36 cellular contexts compared by ENCODE assay signal in genomic region chr4:161881370-161881769, GRCh38.
"Had no signal": no experiment of that assay in that cellular context is flagged by ENCODE, and none has a peak within 500 bp of the region (broad histone marks: within the 10 kb centered on the region; RNA-seq: fewer than 3 reads in every experiment).

No MANE protein-coding gene starts in this region.

- ATAC-seq: activated CD4-positive, alpha-beta T cell treated with anti-CD3 and anti-CD28 coated beads for 36 hours; activated CD8-positive, alpha-beta memory T cell treated with anti-CD3 and anti-CD28 coated beads, Interleukin-2, amount 10 ng/mL, durations not matched to agents 7 days and 5 days; activated CD8-positive, alpha-beta T cell treated with anti-CD3 and anti-CD28 coated beads, Interleukin-2, amount 10 ng/mL, durations not matched to agents 7 days and 5 days; activated naive CD4-positive, alpha-beta T cell treated with anti-CD3 and anti-CD28 coated beads, Interleukin-2, amount 50 U/mL, for 72 hours; esophagus mucosa; heart left ventricle; T-helper 17 cell had no signal

- H3K9me3 Mint-ChIP-seq: activated CD4-positive, alpha-beta T cell treated with anti-CD3 and anti-CD28 coated beads, Interleukin-2, amount 10 ng/mL, durations not matched to agents 24 days and 14 days; activated naive CD8-positive, alpha-beta T cell treated with anti-CD3 and anti-CD28 coated beads, Interleukin-2, amount 10 ng/mL, durations not matched to agents 7 days and 5 days; activated T-helper 1 cell treated with anti-CD3 and anti-CD28 coated beads, Interleukin-12 subunit alpha, Interleukin-12 subunit beta, Interleukin-2, Interleukin-4 antibody, amounts not matched to agents 30 ng/mL and 10 ng/mL and 1 ng/mL, durations not matched to agents 14 hours and 24 hours and 36 hours; dendritic cell treated with granulocyte-macrophage colony-stimulating factor and Interleukin-4, amounts not matched to agents 40 ng/mL and 50 ng/mL, for 4 days; endodermal cell had no signal

- H3K27ac Mint-ChIP-seq: activated CD4-positive, alpha-beta memory T cell treated with anti-CD3 and anti-CD28 coated beads for 36 hours; activated CD4-positive, alpha-beta T cell treated with anti-CD3 and anti-CD28 coated beads for 36 hours; activated CD4-positive, alpha-beta T cell treated with anti-CD3 and anti-CD28 coated beads, Interleukin-2, amount 10 ng/mL, durations not matched to agents 24 days and 14 days; activated CD8-positive, alpha-beta memory T cell treated with anti-CD3 and anti-CD28 coated beads, Interleukin-2, amount 10 ng/mL, durations not matched to agents 7 days and 5 days; activated CD8-positive, alpha-beta T cell treated with anti-CD3 and anti-CD28 coated beads, Interleukin-2, amount 10 ng/mL, durations not matched to agents 7 days and 5 days; activated naive CD4-positive, alpha-beta T cell treated with anti-CD3 and anti-CD28 coated beads, Interleukin-2, amount 10 ng/mL, durations not matched to agents 7 days and 5 days; activated naive CD4-positive, alpha-beta T cell treated with anti-CD3 and anti-CD28 coated beads, Interleukin-2, amount 50 U/mL, for 72 hours; activated naive CD8-positive, alpha-beta T cell treated with anti-CD3 and anti-CD28 coated beads, Interleukin-2, amount 10 ng/mL, durations not matched to agents 7 days and 5 days; activated T-helper 1 cell treated with anti-CD3 and anti-CD28 coated beads, Interleukin-12 subunit alpha, Interleukin-12 subunit beta, Interleukin-2, Interleukin-4 antibody, amounts not matched to agents 30 ng/mL and 10 ng/mL and 1 ng/mL, durations not matched to agents 14 hours and 24 hours and 36 hours; activated T-helper 2 cell treated with anti-CD3 and anti-CD28 coated beads, Interferon-gamma antibody, Interleukin-2, Interleukin-4, amounts not matched to agents 10 μg/mL and 5 μg/mL and 100 μg/mL, durations not matched to agents 14 hours and 24 hours and 36 hours; dendritic cell treated with granulocyte-macrophage colony-stimulating factor and Interleukin-4, amounts not matched to agents 40 ng/mL and 50 ng/mL, for 4 days; endodermal cell; T-helper 17 cell; T-helper 2 cell treated with Interferon-gamma antibody and Interleukin-4, amounts not matched to agents 5 μg/mL and 100 μg/mL, for 36 hours had no signal

- H3K36me3 ChIP-seq: brain microvascular endothelial cell, heart left ventricle had no signal

- H3K27me3 ChIP-seq: brain microvascular endothelial cell, dorsolateral prefrontal cortex, heart left ventricle had no signal

- H3K27ac ChIP-seq: brain microvascular endothelial cell, coronary artery, dorsolateral prefrontal cortex, heart left ventricle had no signal

- H3K4me1 Mint-ChIP-seq: activated CD4-positive, alpha-beta T cell treated with anti-CD3 and anti-CD28 coated beads for 36 hours; activated CD4-positive, alpha-beta T cell treated with anti-CD3 and anti-CD28 coated beads, Interleukin-2, amount 10 ng/mL, durations not matched to agents 24 days and 14 days; activated CD8-positive, alpha-beta memory T cell treated with anti-CD3 and anti-CD28 coated beads, Interleukin-2, amount 10 ng/mL, durations not matched to agents 7 days and 5 days; activated naive CD4-positive, alpha-beta T cell treated with anti-CD3 and anti-CD28 coated beads, Interleukin-2, amount 10 ng/mL, durations not matched to agents 7 days and 5 days; activated naive CD8-positive, alpha-beta T cell treated with anti-CD3 and anti-CD28 coated beads, Interleukin-2, amount 10 ng/mL, durations not matched to agents 7 days and 5 days; central memory CD8-positive, alpha-beta T cell; T-helper 17 cell had no signal

- H3K4me3 ChIP-seq: coronary artery, dorsolateral prefrontal cortex, heart left ventricle had no signal

- H3K4me1 ChIP-seq: heart left ventricle had no signal

- H3K4me3 Mint-ChIP-seq: activated CD4-positive, alpha-beta memory T cell treated with anti-CD3 and anti-CD28 coated beads for 36 hours; activated CD4-positive, alpha-beta T cell treated with anti-CD3 and anti-CD28 coated beads for 36 hours; activated CD4-positive, alpha-beta T cell treated with anti-CD3 and anti-CD28 coated beads, Interleukin-2, amount 10 ng/mL, durations not matched to agents 24 days and 14 days; activated CD8-positive, alpha-beta memory T cell treated with anti-CD3 and anti-CD28 coated beads, Interleukin-2, amount 10 ng/mL, durations not matched to agents 7 days and 5 days; activated CD8-positive, alpha-beta T cell treated with anti-CD3 and anti-CD28 coated beads, Interleukin-2, amount 10 ng/mL, durations not matched to agents 7 days and 5 days; activated naive CD4-positive, alpha-beta T cell treated with anti-CD3 and anti-CD28 coated beads, Interleukin-2, amount 10 ng/mL, durations not matched to agents 7 days and 5 days; activated naive CD8-positive, alpha-beta T cell treated with anti-CD3 and anti-CD28 coated beads, Interleukin-2, amount 10 ng/mL, durations not matched to agents 7 days and 5 days; activated T-helper 1 cell treated with anti-CD3 and anti-CD28 coated beads, Interleukin-12 subunit alpha, Interleukin-12 subunit beta, Interleukin-2, Interleukin-4 antibody, amounts not matched to agents 30 ng/mL and 10 ng/mL and 1 ng/mL, durations not matched to agents 14 hours and 24 hours and 36 hours; central memory CD8-positive, alpha-beta T cell; dendritic cell treated with granulocyte-macrophage colony-stimulating factor and Interleukin-4, amounts not matched to agents 40 ng/mL and 50 ng/mL, for 4 days; endodermal cell; T-helper 17 cell; T-helper 2 cell treated with Interferon-gamma antibody and Interleukin-4, amounts not matched to agents 5 μg/mL and 100 μg/mL, for 36 hours had no signal

- FAIRE-seq: astrocyte, bronchial epithelial cell had no signal

- DNase-seq: activated CD4-positive, alpha-beta memory T cell treated with anti-CD3 and anti-CD28 coated beads for 36 hours; activated CD4-positive, alpha-beta T cell treated with anti-CD3 and anti-CD28 coated beads for 36 hours; activated CD4-positive, alpha-beta T cell treated with anti-CD3 and anti-CD28 coated beads, Interleukin-2, amount 10 ng/mL, durations not matched to agents 24 days and 14 days; activated CD4-positive, CD25-positive, alpha-beta regulatory T cell; activated CD4-positive, CD25-positive, alpha-beta regulatory T cell treated with anti-CD3 and anti-CD28 coated beads, Interleukin-2, amount 50 U/mL, for 72 hours; activated CD8-positive, alpha-beta memory T cell treated with anti-CD3 and anti-CD28 coated beads, Interleukin-2, amount 10 ng/mL, durations not matched to agents 7 days and 5 days; activated CD8-positive, alpha-beta memory T cell treated with anti-CD3 and anti-CD28 coated beads, Interleukin-2, amount 50 U/mL, for 4 hours; activated CD8-positive, alpha-beta T cell treated with anti-CD3 and anti-CD28 coated beads, Interleukin-2, amount 10 ng/mL, durations not matched to agents 7 days and 5 days; activated effector memory CD4-positive, alpha-beta T cell treated with anti-CD3 and anti-CD28 coated beads, Interleukin-2, amount 50 U/mL, for 16 hours; activated naive CD4-positive, alpha-beta T cell; activated naive CD4-positive, alpha-beta T cell treated with anti-CD3 and anti-CD28 coated beads, Interleukin-2, amount 10 ng/mL, durations not matched to agents 7 days and 5 days; activated naive CD8-positive, alpha-beta T cell treated with anti-CD3 and anti-CD28 coated beads, Interleukin-2, amount 10 ng/mL, durations not matched to agents 7 days and 5 days; activated T-cell treated with anti-CD3 and anti-CD28 coated beads, Interleukin-2, amount 50 U/mL, for 1 hour; activated T-cell treated with anti-CD3 and anti-CD28 coated beads, Interleukin-2, amount 50 U/mL, for 48 hours; amniotic stem cell; anterior cingulate cortex; brain microvascular endothelial cell; dorsolateral prefrontal cortex; effector memory CD4-positive, alpha-beta T cell; endodermal cell; foreskin fibroblast; glutamatergic neuron; heart left ventricle; T-helper 1 cell; T-helper 17 cell; T1000 had no signal

- H3K9me3 ChIP-seq: heart left ventricle had no signal

- H3K36me3 Mint-ChIP-seq: activated CD4-positive, alpha-beta memory T cell treated with anti-CD3 and anti-CD28 coated beads for 36 hours; activated CD8-positive, alpha-beta memory T cell treated with anti-CD3 and anti-CD28 coated beads, Interleukin-2, amount 10 ng/mL, durations not matched to agents 7 days and 5 days; activated naive CD4-positive, alpha-beta T cell treated with anti-CD3 and anti-CD28 coated beads, Interleukin-2, amount 10 ng/mL, durations not matched to agents 7 days and 5 days; activated naive CD4-positive, alpha-beta T cell treated with anti-CD3 and anti-CD28 coated beads, Interleukin-2, amount 50 U/mL, for 72 hours; activated naive CD8-positive, alpha-beta T cell treated with anti-CD3 and anti-CD28 coated beads, Interleukin-2, amount 10 ng/mL, durations not matched to agents 7 days and 5 days had no signal

- H3K27me3 Mint-ChIP-seq: activated CD4-positive, alpha-beta memory T cell treated with anti-CD3 and anti-CD28 coated beads for 36 hours; activated CD4-positive, alpha-beta T cell treated with anti-CD3 and anti-CD28 coated beads for 36 hours; activated CD4-positive, alpha-beta T cell treated with anti-CD3 and anti-CD28 coated beads, Interleukin-2, amount 10 ng/mL, durations not matched to agents 24 days and 14 days; activated CD8-positive, alpha-beta memory T cell treated with anti-CD3 and anti-CD28 coated beads, Interleukin-2, amount 10 ng/mL, durations not matched to agents 7 days and 5 days; activated naive CD4-positive, alpha-beta T cell treated with anti-CD3 and anti-CD28 coated beads, Interleukin-2, amount 10 ng/mL, durations not matched to agents 7 days and 5 days; activated naive CD8-positive, alpha-beta T cell treated with anti-CD3 and anti-CD28 coated beads, Interleukin-2, amount 10 ng/mL, durations not matched to agents 7 days and 5 days; central memory CD8-positive, alpha-beta T cell; dendritic cell treated with granulocyte-macrophage colony-stimulating factor and Interleukin-4, amounts not matched to agents 40 ng/mL and 50 ng/mL, for 4 days; T-helper 17 cell had no signal
